ENCODE assay signal across 1 cellular context in the genomic region with DNA sequence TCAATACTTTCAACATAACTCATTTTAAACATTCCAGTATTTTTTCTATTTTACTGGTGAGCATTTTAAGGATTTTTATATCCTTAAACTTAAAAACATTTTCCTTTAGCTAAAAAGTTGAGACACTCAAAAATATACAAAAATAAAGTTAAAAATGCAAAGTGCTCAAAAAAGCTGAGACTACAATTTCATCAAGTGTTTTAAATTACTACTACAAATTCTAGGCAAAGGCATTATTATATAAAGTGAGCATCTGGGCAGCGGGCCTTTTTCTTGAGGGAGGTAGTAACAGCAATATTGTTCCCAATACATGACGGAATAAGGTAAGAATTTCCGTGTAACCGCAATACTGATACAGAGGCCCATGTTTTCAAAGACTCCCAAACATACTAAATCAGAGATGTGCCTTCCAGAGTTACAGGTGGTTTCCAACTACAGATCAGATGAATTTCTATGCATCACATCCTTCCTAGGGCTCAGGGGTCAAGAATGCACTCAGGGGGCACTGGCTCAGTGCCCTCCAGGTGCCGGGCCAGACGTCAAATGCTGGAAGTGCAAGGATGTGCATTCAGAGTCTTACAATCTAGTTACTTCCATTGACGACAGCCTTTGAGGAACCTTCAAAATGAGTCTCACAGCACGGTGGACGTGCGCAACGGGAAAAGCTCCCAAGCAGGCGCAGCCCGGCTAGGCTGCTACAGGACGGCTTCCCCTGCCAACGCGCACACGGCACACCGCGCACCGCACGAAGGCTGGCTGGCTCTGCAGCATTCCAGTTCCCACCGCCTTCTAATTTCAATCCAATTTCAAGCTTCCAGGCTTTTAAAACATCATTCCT.
TF ChIP-seq lines count a peak whose summit lies in the region.

No MANE protein-coding gene starts in this region.

TF ChIP-seq in GM23338, 12 proteins besides CTCF, POLR2A, EP300 and RAD21 (continued from another document):
- TF ChIP-seq ZNF462 (CRISPR knock-in tag; IDR thresholded peaks at IDR 0.05) (no peak), ZNF331 (CRISPR knock-in tag; IDR thresholded peaks at IDR 0.05; ENCODE audit: low read depth) (no peak), ZNF114 (CRISPR knock-in tag; IDR thresholded peaks at IDR 0.05) (no peak), JUNB (IDR thresholded peaks at IDR 0.05; ENCODE audit: unreplicated experiment) (no peak), EZH2 (IDR thresholded peaks at IDR 0.05; ENCODE audit: low read depth, unreplicated experiment) (no peak), POLR2AphosphoS5 (IDR thresholded peaks at IDR 0.05; ENCODE audit: low read depth) (no peak), NANOG (IDR thresholded peaks at IDR 0.05; ENCODE audit: borderline replicate concordance) (no peak), EZH2phosphoT487 (IDR thresholded peaks at IDR 0.05; ENCODE audit: unreplicated experiment) (no peak), STAT1 (IDR thresholded peaks at IDR 0.05; ENCODE audit: unreplicated experiment) (no peak)
- TF ChIP-seq, protein P1, sequence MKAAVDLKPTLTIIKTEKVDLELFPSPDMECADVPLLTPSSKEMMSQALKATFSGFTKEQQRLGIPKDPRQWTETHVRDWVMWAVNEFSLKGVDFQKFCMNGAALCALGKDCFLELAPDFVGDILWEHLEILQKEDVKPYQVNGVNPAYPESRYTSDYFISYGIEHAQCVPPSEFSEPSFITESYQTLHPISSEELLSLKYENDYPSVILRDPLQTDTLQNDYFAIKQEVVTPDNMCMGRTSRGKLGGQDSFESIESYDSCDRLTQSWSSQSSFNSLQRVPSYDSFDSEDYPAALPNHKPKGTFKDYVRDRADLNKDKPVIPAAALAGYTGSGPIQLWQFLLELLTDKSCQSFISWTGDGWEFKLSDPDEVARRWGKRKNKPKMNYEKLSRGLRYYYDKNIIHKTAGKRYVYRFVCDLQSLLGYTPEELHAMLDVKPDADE (IDR thresholded peaks at IDR 0.05), result no peak
- TF ChIP-seq, protein P2, sequence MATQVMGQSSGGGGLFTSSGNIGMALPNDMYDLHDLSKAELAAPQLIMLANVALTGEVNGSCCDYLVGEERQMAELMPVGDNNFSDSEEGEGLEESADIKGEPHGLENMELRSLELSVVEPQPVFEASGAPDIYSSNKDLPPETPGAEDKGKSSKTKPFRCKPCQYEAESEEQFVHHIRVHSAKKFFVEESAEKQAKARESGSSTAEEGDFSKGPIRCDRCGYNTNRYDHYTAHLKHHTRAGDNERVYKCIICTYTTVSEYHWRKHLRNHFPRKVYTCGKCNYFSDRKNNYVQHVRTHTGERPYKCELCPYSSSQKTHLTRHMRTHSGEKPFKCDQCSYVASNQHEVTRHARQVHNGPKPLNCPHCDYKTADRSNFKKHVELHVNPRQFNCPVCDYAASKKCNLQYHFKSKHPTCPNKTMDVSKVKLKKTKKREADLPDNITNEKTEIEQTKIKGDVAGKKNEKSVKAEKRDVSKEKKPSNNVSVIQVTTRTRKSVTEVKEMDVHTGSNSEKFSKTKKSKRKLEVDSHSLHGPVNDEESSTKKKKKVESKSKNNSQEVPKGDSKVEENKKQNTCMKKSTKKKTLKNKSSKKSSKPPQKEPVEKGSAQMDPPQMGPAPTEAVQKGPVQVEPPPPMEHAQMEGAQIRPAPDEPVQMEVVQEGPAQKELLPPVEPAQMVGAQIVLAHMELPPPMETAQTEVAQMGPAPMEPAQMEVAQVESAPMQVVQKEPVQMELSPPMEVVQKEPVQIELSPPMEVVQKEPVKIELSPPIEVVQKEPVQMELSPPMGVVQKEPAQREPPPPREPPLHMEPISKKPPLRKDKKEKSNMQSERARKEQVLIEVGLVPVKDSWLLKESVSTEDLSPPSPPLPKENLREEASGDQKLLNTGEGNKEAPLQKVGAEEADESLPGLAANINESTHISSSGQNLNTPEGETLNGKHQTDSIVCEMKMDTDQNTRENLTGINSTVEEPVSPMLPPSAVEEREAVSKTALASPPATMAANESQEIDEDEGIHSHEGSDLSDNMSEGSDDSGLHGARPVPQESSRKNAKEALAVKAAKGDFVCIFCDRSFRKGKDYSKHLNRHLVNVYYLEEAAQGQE (IDR thresholded peaks at IDR 0.05; ENCODE audit: unreplicated experiment), result no peak
